16 cellular contexts compared by ENCODE assay signal in the genomic region with DNA sequence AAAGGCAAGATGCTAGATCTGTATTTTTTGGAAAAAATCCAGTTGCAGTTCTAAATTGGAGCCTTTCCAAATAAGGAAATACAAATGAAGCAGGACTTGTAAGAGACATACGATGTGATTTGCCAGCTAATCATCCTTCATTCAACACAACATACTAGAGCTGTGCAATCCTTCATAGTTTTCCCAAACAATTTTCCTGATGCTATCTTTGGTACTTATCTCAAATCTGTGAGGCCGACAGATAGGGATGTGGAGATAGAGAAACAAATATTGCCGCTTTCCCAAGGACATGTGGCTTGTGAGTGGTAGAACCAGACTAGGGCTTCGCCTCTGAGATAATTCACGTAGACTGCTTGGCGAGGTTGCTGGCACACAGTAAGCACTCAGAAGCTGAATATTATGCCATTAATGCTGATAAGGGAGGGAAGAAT.
DNase-seq lines count a peak whose midpoint lies in the region; ATAC-seq and TF ChIP-seq lines count a peak whose summit lies in the region.
"Had no signal": no experiment of that assay in that cellular context is flagged by ENCODE, and none has a peak within 500 bp of the region (broad histone marks: within the 10 kb centered on the region; RNA-seq: fewer than 3 reads in every experiment).

No MANE protein-coding gene starts in this region.

- ATAC-seq in heart left ventricle (peak; percentile 30 to 66 (median 46)), aorta (ENCODE audit: low FRiP score) (peak; percentile 30), GM21529 (IDR thresholded peaks at IDR 0.05; ENCODE audit: unreplicated experiment) (no peak)
- ATAC-seq: T-cell had no signal

- H3K36me3 Mint-ChIP-seq in brain (peaks cover 3% of the 10 kb centered on the region), nephron (ENCODE audit: low read depth) (peaks cover 2% of the 10 kb centered on the region)

- TF ChIP-seq CTCF in brain (conservative IDR thresholded peaks at IDR 0.05): no peak
- no peak for TF ChIP-seq CTCF in heart left ventricle (IDR thresholded peaks at IDR 0.05)
- no peak for TF ChIP-seq CTCF in nephron (IDR thresholded peaks at IDR 0.05; ENCODE audit: unreplicated experiment in 3 of 3)

- H3K4me1 ChIP-seq in heart left ventricle (peaks cover 0 to 63% (median 32%) of the 10 kb centered on the region in 12 donors), aorta (ENCODE audit: control insufficient read depth in 1 of 2, insufficient read depth in 2 of 2, low read length in 2 of 2) (peaks cover 7 to 16% of the 10 kb centered on the region in 2 donors)
- H3K4me1 ChIP-seq: foreskin keratinocyte had no signal

- H3K27ac ChIP-seq in heart left ventricle (peak overlapping the region in 10 of 12 donors; percentile 15 to 68 (median 36)), aorta (ENCODE audit: low read depth in 1 of 2, low read length in 2 of 2) (peak overlapping the region; percentile 50 to 57)
- H3K27ac ChIP-seq: foreskin keratinocyte, ovary had no signal

- 21 to 38% (median 22%) methylated on average over 6 of the region's 6 CpGs for WGBS in heart left ventricle, 4 donors
- WGBS in aorta, 2 donors: 4 to 6% methylated on average over 6 of the region's 6 CpGs

- intact Hi-C loops in heart left ventricle (cut with DNase I) (loop anchor here in 2 of 10 donors (5.0 to 10.0 kb wide), 2 partner anchors 115 to 118 kb away; no protein-coding TSS in a partner anchor), aorta (cut with DNase I) (loop anchor here in 1 of 2 donors (5.0 kb wide), 1 partner anchor 115 kb away; no protein-coding TSS in a partner anchor)

- H3K4me3 Mint-ChIP-seq in brain (peak overlapping the region in 2 of 5 experiments; percentile 37 to 47), nephron (no peak overlapping the region)
- H3K4me3 Mint-ChIP-seq: activated naive CD8-positive, alpha-beta T cell; T-cell had no signal

- H3K4me3 ChIP-seq in heart left ventricle: peak overlapping the region in 1 of 12 donors; percentile 2
- peak overlapping the region in 1 of 2 donors; percentile 48 for H3K4me3 ChIP-seq in aorta (ENCODE audit: low read length in 2 of 2)
- H3K4me3 ChIP-seq: ovary had no signal

- no peaks in the 10 kb centered on the region for H3K27me3 Mint-ChIP-seq in brain
- H3K27me3 Mint-ChIP-seq in nephron (ENCODE audit: low read depth): no peaks in the 10 kb centered on the region
- H3K27me3 Mint-ChIP-seq: activated naive CD8-positive, alpha-beta T cell; T-cell had no signal

- DNase-seq in heart left ventricle (no peak), aorta (no peak), DMS 273 treated with DMSO at 0.1 percent for 48 hours (lab: John Stamatoyannopoulos, UW) (no peak), H4 (ENCODE audit: low spot score) (no peak)
- DNase-seq: cerebellar nuclear complex; foreskin keratinocyte; NCI-H1092; NCI-H2107; NCI-H524 treated with DMSO at 0.1 percent for 48 hours; ovary; stimulated activated CD4-positive, alpha-beta T cell treated with anti-CD3 and anti-CD28 coated beads, Interleukin-4, amount 100 ng/mL, for 1 hour; T-cell had no signal

- TF ChIP-seq POLR2A in heart left ventricle (IDR thresholded peaks at IDR 0.05): no peak

- peaks cover 0 to 18% (median 0%) of the 10 kb centered on the region in 9 donors for H3K36me3 ChIP-seq in heart left ventricle
- no peaks in the 10 kb centered on the region for H3K36me3 ChIP-seq in aorta (ENCODE audit: control insufficient read depth in 1 of 2, insufficient read depth in 2 of 2, low read length in 1 of 2)
- H3K36me3 ChIP-seq: ovary had no signal

- peak overlapping the region in 4 of 5 experiments; percentile 29 to 91 (median 60) for H3K27ac Mint-ChIP-seq in brain
- H3K27ac Mint-ChIP-seq in nephron: peak overlapping the region; percentile 25 to 76 (median 52)
- H3K27ac Mint-ChIP-seq: activated naive CD8-positive, alpha-beta T cell; T-cell had no signal

- H3K9me3 Mint-ChIP-seq in brain: peaks cover 0 to 2% (median 0%) of the 10 kb centered on the region in 5 experiments
- H3K9me3 Mint-ChIP-seq in nephron: no peaks in the 10 kb centered on the region
- H3K9me3 Mint-ChIP-seq: T-cell had no signal

- H3K4me1 Mint-ChIP-seq in brain (peaks cover 25% of the 10 kb centered on the region), nephron (peaks cover 36% of the 10 kb centered on the region)
- H3K4me1 Mint-ChIP-seq: T-cell had no signal

- H3K27me3 ChIP-seq in heart left ventricle: no peaks in the 10 kb centered on the region
- no peaks in the 10 kb centered on the region for H3K27me3 ChIP-seq in aorta (ENCODE audit: control insufficient read depth in 1 of 2, insufficient read depth in 2 of 2, low read length in 1 of 2)
- H3K27me3 ChIP-seq: foreskin keratinocyte, ovary had no signal

- H3K9me3 ChIP-seq in heart left ventricle (no peaks in the 10 kb centered on the region), aorta (ENCODE audit: control insufficient read depth, low read length) (no peaks in the 10 kb centered on the region)
- H3K9me3 ChIP-seq: ovary had no signal
